In genomic region chr10:109902992-109903947, GRCh38 we compare ENCODE assay signal across 8 cellular contexts. TPM values are rescaled to one million over a fixed set of nuclear protein-coding genes. Genes with fewer than 3 reads are reported as not detected.
DNase-seq lines count a peak whose midpoint lies in the region; ATAC-seq and TF ChIP-seq lines count a peak whose summit lies in the region.

No MANE protein-coding gene starts in this region.

- H3K4me3 ChIP-seq in lower lobe of right lung: peak overlapping the region; percentile 14
- H3K4me3 ChIP-seq in A673 (ENCODE audit: low read depth, low read length, poor library complexity, severe bottlenecking): no peak overlapping the region

- H3K9me3 ChIP-seq in lower lobe of right lung (no peaks in the 10 kb centered on the region), A673 (ENCODE audit: low read depth, low read length, poor library complexity, severe bottlenecking) (no peaks in the 10 kb centered on the region)

- POLR2A ChIA-PET in A673 (lab: Charles Lee; ENCODE audit: low non-redundant PET): no interaction called here

- intact Hi-C loops in lower lobe of right lung (cut with DNase I) (no loop called here), A673 (cut with micrococcal nuclease; ENCODE audit: unreplicated experiment) (no loop called here)

- H3K27me3 ChIP-seq in lower lobe of right lung (ENCODE audit: low read depth) (no peaks in the 10 kb centered on the region), A673 (replicated peaks; ENCODE audit: insufficient read depth, low read depth, low read length, poor library complexity) (no peaks in the 10 kb centered on the region)

- H3K27ac ChIP-seq in VCaP (peak overlapping the region; percentile 21), lower lobe of right lung (peak overlapping the region; percentile 77), A673 (ENCODE audit: low read depth, low read length, poor library complexity, severe bottlenecking) (no peak overlapping the region)

- no peak for TF ChIP-seq CTCF in VCaP (conservative IDR thresholded peaks at IDR 0.05)
- TF ChIP-seq CTCF in lower lobe of right lung (IDR thresholded peaks at IDR 0.05): no peak
- TF ChIP-seq CTCF in A673 (conservative IDR thresholded peaks at IDR 0.05; ENCODE audit: low read depth, low read length): no peak

- ATAC-seq in GM18511 (IDR thresholded peaks at IDR 0.05; ENCODE audit: unreplicated experiment) (peak; percentile 66), HG02840 (IDR thresholded peaks at IDR 0.05; ENCODE audit: low FRiP score, unreplicated experiment) (peak; percentile 45), lower lobe of right lung (peak; percentile 9 to 29)

- CTCF ChIA-PET in A673 (lab: Charles Lee): no interaction called here

- H3K4me1 ChIP-seq in lower lobe of right lung (peaks cover 45% of the 10 kb centered on the region), A673 (ENCODE audit: insufficient read depth, low read length, poor library complexity, severe bottlenecking) (no peaks in the 10 kb centered on the region)

- H3K36me3 ChIP-seq in lower lobe of right lung (peaks cover 33% of the 10 kb centered on the region), A673 (ENCODE audit: insufficient read depth, low read length, poor library complexity, severe bottlenecking) (peaks cover 5% of the 10 kb centered on the region)

- no TSS peak for BruUV-seq in A673 (replicated peaks; lab: Mats Ljungman, UMichigan)

- DNase-seq in lower lobe of right lung: no peak
- no peak for DNase-seq in A673 (ENCODE audit: low spot score)
- DNase-seq in NK-92 (lab: John Stamatoyannopoulos, UW; ENCODE audit: unreplicated experiment): no peak
- no peak for DNase-seq in HT-29 (ENCODE audit: low spot score)
- no peak for DNase-seq in NCI-H2227 treated with DMSO at 0.1 percent for 48 hours (lab: John Stamatoyannopoulos, UW)

RNA-seq across cellular contexts. Expression of gene XPNPEP1, which starts 20.0 kb away (rescaled TPM):
- 52.1 TPM for total RNA-seq in lower lobe of right lung
- total RNA-seq in A673 (2021): 65.4 and 72.5 TPM in 2 replicates
- 192 and 240 TPM in 2 replicates for total RNA-seq in HT-29 (2014; rRNA removed; shearing (Covaris generic))
